ENCODE assay signal across 1 cellular context in the genomic region with DNA sequence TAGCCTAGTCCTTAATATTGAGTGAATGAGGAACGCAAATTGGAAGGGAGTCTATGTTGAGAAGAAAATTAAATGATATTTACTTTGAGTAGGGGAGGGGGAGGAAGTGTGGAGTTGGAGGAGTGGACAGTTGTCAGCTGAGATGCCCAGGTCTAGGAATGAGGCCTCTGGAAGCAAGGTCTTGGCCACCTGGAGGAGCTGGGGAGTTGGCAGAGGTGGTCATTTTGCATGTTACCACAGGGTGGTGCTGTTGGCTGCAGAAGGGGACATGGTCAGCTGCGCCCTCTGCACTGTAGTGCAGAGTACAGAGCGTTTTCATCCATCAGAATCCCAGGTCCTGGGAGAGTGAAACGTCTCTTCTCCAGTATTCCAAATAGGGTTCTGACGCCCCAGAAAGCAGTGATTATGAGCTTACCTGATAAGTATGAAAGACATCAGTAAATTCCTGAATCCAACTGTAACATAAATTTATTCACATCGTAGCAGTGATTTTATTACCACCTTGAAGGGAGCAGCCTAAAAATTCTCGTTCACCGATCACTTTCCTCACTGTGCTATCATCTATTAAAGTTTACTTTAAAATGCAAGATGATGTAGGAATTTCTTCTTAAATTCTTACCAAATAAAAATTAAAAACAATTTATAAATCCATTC.
A peak's percentile ranks its signal among the peaks of the same experiment; 100 is the strongest.
TF ChIP-seq lines count a peak whose summit lies in the region.

No MANE protein-coding gene starts in this region.

TF ChIP-seq in HepG2, 621 proteins besides CTCF, POLR2A, EP300 and RAD21 (continued from another document):
- TF ChIP-seq, protein P1, sequence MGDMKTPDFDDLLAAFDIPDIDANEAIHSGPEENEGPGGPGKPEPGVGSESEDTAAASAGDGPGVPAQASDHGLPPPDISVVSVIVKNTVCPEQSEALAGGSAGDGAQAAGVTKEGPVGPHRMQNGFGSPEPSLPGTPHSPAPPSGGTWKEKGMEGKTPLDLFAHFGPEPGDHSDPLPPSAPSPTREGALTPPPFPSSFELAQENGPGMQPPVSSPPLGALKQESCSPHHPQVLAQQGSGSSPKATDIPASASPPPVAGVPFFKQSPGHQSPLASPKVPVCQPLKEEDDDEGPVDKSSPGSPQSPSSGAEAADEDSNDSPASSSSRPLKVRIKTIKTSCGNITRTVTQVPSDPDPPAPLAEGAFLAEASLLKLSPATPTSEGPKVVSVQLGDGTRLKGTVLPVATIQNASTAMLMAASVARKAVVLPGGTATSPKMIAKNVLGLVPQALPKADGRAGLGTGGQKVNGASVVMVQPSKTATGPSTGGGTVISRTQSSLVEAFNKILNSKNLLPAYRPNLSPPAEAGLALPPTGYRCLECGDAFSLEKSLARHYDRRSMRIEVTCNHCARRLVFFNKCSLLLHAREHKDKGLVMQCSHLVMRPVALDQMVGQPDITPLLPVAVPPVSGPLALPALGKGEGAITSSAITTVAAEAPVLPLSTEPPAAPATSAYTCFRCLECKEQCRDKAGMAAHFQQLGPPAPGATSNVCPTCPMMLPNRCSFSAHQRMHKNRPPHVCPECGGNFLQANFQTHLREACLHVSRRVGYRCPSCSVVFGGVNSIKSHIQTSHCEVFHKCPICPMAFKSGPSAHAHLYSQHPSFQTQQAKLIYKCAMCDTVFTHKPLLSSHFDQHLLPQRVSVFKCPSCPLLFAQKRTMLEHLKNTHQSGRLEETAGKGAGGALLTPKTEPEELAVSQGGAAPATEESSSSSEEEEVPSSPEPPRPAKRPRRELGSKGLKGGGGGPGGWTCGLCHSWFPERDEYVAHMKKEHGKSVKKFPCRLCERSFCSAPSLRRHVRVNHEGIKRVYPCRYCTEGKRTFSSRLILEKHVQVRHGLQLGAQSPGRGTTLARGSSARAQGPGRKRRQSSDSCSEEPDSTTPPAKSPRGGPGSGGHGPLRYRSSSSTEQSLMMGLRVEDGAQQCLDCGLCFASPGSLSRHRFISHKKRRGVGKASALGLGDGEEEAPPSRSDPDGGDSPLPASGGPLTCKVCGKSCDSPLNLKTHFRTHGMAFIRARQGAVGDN (CRISPR knock-in tag; IDR thresholded peaks at IDR 0.05) = peak; percentile 43; the same call in 1 of the 2 replicates
- no peak for TF ChIP-seq ZNF768 (CRISPR knock-in tag; IDR thresholded peaks at IDR 0.05)
- TF ChIP-seq NPAS2 (CRISPR knock-in tag; IDR thresholded peaks at IDR 0.05; ENCODE audit: borderline replicate concordance) = no peak
- TF ChIP-seq PRMT3 (CRISPR knock-in tag; IDR thresholded peaks at IDR 0.05; ENCODE audit: borderline replicate concordance, low read depth) = no peak
- no peak for TF ChIP-seq ZC3H4 (CRISPR knock-in tag; IDR thresholded peaks at IDR 0.05; ENCODE audit: borderline replicate concordance)
- TF ChIP-seq ZMAT3 (CRISPR knock-in tag; conservative IDR thresholded peaks at IDR 0.05) = no peak
- TF ChIP-seq FLYWCH1 (CRISPR knock-in tag; IDR thresholded peaks at IDR 0.05) = no peak
- TF ChIP-seq, protein P2, sequence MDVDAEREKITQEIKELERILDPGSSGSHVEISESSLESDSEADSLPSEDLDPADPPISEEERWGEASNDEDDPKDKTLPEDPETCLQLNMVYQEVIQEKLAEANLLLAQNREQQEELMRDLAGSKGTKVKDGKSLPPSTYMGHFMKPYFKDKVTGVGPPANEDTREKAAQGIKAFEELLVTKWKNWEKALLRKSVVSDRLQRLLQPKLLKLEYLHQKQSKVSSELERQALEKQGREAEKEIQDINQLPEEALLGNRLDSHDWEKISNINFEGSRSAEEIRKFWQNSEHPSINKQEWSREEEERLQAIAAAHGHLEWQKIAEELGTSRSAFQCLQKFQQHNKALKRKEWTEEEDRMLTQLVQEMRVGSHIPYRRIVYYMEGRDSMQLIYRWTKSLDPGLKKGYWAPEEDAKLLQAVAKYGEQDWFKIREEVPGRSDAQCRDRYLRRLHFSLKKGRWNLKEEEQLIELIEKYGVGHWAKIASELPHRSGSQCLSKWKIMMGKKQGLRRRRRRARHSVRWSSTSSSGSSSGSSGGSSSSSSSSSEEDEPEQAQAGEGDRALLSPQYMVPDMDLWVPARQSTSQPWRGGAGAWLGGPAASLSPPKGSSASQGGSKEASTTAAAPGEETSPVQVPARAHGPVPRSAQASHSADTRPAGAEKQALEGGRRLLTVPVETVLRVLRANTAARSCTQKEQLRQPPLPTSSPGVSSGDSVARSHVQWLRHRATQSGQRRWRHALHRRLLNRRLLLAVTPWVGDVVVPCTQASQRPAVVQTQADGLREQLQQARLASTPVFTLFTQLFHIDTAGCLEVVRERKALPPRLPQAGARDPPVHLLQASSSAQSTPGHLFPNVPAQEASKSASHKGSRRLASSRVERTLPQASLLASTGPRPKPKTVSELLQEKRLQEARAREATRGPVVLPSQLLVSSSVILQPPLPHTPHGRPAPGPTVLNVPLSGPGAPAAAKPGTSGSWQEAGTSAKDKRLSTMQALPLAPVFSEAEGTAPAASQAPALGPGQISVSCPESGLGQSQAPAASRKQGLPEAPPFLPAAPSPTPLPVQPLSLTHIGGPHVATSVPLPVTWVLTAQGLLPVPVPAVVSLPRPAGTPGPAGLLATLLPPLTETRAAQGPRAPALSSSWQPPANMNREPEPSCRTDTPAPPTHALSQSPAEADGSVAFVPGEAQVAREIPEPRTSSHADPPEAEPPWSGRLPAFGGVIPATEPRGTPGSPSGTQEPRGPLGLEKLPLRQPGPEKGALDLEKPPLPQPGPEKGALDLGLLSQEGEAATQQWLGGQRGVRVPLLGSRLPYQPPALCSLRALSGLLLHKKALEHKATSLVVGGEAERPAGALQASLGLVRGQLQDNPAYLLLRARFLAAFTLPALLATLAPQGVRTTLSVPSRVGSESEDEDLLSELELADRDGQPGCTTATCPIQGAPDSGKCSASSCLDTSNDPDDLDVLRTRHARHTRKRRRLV (CRISPR knock-in tag; IDR thresholded peaks at IDR 0.05) = no peak
- peak; percentile 74; the same call in 1 of the 2 replicates for TF ChIP-seq KDM2A (CRISPR knock-in tag; IDR thresholded peaks at IDR 0.05; ENCODE audit: borderline replicate concordance, low read depth)
- TF ChIP-seq, protein P3, sequence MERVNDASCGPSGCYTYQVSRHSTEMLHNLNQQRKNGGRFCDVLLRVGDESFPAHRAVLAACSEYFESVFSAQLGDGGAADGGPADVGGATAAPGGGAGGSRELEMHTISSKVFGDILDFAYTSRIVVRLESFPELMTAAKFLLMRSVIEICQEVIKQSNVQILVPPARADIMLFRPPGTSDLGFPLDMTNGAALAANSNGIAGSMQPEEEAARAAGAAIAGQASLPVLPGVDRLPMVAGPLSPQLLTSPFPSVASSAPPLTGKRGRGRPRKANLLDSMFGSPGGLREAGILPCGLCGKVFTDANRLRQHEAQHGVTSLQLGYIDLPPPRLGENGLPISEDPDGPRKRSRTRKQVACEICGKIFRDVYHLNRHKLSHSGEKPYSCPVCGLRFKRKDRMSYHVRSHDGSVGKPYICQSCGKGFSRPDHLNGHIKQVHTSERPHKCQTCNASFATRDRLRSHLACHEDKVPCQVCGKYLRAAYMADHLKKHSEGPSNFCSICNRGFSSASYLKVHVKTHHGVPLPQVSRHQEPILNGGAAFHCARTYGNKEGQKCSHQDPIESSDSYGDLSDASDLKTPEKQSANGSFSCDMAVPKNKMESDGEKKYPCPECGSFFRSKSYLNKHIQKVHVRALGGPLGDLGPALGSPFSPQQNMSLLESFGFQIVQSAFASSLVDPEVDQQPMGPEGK (CRISPR knock-in tag; IDR thresholded peaks at IDR 0.05) = 0 out of 2 replicates have a peak, but pooled peaks have one; percentile 32
- TF ChIP-seq, protein P4, sequence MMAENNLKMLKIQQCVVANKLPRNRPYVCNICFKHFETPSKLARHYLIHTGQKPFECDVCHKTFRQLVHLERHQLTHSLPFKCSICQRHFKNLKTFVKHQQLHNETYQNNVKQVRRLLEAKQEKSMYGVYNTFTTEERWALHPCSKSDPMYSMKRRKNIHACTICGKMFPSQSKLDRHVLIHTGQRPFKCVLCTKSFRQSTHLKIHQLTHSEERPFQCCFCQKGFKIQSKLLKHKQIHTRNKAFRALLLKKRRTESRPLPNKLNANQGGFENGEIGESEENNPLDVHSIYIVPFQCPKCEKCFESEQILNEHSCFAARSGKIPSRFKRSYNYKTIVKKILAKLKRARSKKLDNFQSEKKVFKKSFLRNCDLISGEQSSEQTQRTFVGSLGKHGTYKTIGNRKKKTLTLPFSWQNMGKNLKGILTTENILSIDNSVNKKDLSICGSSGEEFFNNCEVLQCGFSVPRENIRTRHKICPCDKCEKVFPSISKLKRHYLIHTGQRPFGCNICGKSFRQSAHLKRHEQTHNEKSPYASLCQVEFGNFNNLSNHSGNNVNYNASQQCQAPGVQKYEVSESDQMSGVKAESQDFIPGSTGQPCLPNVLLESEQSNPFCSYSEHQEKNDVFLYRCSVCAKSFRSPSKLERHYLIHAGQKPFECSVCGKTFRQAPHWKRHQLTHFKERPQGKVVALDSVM (CRISPR knock-in tag; IDR thresholded peaks at IDR 0.05) = no peak
- peak; percentile 37; the same call in 1 of the 2 replicates for TF ChIP-seq SPEN (CRISPR knock-in tag; IDR thresholded peaks at IDR 0.05; ENCODE audit: low read depth)
- TF ChIP-seq RELA (CRISPR knock-in tag; IDR thresholded peaks at IDR 0.05) = no peak
- TF ChIP-seq, protein P5, sequence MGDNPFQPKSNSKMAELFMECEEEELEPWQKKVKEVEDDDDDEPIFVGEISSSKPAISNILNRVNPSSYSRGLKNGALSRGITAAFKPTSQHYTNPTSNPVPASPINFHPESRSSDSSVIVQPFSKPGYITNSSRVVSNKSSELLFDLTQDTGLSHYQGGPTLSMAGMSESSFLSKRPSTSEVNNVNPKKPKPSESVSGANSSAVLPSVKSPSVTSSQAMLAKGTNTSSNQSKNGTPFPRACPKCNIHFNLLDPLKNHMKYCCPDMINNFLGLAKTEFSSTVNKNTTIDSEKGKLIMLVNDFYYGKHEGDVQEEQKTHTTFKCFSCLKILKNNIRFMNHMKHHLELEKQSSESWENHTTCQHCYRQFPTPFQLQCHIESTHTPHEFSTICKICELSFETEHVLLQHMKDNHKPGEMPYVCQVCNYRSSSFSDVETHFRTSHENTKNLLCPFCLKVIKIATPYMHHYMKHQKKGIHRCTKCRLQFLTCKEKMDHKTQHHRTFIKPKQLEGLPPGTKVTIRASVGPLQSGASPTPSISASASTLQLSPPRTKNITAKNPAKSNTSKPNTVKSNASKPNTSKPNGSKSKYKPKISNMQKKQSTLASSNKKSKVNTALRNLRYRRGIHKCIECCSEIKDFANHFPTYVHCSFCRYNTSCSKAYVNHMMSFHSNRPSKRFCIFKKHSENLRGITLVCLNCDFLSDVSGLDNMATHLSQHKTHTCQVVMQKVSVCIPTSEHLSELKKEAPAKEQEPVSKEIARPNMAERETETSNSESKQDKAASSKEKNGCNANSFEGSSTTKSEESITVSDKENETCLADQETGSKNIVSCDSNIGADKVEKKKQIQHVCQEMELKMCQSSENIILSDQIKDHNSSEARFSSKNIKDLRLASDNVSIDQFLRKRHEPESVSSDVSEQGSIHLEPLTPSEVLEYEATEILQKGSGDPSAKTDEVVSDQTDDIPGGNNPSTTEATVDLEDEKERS (CRISPR knock-in tag; IDR thresholded peaks at IDR 0.05) = 0 out of 2 replicates have a peak, but pooled peaks have one; percentile 51
- TF ChIP-seq ZNF207 (IDR thresholded peaks at IDR 0.05; ENCODE audit: borderline replicate concordance) = no peak
- no peak for TF ChIP-seq NFE2L1 (CRISPR knock-in tag; IDR thresholded peaks at IDR 0.05; ENCODE audit: borderline replicate concordance)
- 0 out of 2 replicates have a peak, but pooled peaks have one; percentile 15 for TF ChIP-seq ELF1 (CRISPR knock-in tag; IDR thresholded peaks at IDR 0.05)
- TF ChIP-seq HNRNPUL1 (IDR thresholded peaks at IDR 0.05; ENCODE audit: low read depth, low read length) = no peak
- no peak for TF ChIP-seq PAX8 (CRISPR knock-in tag; IDR thresholded peaks at IDR 0.05; ENCODE audit: borderline replicate concordance)
- TF ChIP-seq ZNF780A (CRISPR knock-in tag; IDR thresholded peaks at IDR 0.05) = no peak
- TF ChIP-seq ZSCAN12 (CRISPR knock-in tag; IDR thresholded peaks at IDR 0.05) = no peak
- no peak for TF ChIP-seq ZNF160 (CRISPR knock-in tag; IDR thresholded peaks at IDR 0.05)
- no peak for TF ChIP-seq ZNF367 (CRISPR knock-in tag; IDR thresholded peaks at IDR 0.05; ENCODE audit: borderline replicate concordance)
- no peak for TF ChIP-seq ATF7 (IDR thresholded peaks at IDR 0.05)
- TF ChIP-seq ATF7 (CRISPR knock-in tag; IDR thresholded peaks at IDR 0.05) = no peak
- TF ChIP-seq ZSCAN9 (CRISPR knock-in tag; IDR thresholded peaks at IDR 0.05; ENCODE audit: borderline replicate concordance) = no peak
- TF ChIP-seq, protein P6, sequence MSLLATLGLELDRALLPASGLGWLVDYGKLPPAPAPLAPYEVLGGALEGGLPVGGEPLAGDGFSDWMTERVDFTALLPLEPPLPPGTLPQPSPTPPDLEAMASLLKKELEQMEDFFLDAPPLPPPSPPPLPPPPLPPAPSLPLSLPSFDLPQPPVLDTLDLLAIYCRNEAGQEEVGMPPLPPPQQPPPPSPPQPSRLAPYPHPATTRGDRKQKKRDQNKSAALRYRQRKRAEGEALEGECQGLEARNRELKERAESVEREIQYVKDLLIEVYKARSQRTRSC (CRISPR knock-in tag; IDR thresholded peaks at IDR 0.05; ENCODE audit: low read depth) = no peak
- no peak for TF ChIP-seq ATAD3A (CRISPR knock-in tag; IDR thresholded peaks at IDR 0.05)
- TF ChIP-seq ZFP37 (CRISPR knock-in tag; IDR thresholded peaks at IDR 0.05; ENCODE audit: borderline replicate concordance) = 0 out of 2 replicates have a peak, but pooled peaks have one; percentile 39
- TF ChIP-seq ZBTB38 (CRISPR knock-in tag; IDR thresholded peaks at IDR 0.05) = peak; percentile 70; the same call in 1 of the 2 replicates
- no peak for TF ChIP-seq ZNF878 (CRISPR knock-in tag; IDR thresholded peaks at IDR 0.05)
- no peak for TF ChIP-seq ZNF766 (CRISPR knock-in tag; IDR thresholded peaks at IDR 0.05; ENCODE audit: borderline replicate concordance)
- TF ChIP-seq, protein P7, sequence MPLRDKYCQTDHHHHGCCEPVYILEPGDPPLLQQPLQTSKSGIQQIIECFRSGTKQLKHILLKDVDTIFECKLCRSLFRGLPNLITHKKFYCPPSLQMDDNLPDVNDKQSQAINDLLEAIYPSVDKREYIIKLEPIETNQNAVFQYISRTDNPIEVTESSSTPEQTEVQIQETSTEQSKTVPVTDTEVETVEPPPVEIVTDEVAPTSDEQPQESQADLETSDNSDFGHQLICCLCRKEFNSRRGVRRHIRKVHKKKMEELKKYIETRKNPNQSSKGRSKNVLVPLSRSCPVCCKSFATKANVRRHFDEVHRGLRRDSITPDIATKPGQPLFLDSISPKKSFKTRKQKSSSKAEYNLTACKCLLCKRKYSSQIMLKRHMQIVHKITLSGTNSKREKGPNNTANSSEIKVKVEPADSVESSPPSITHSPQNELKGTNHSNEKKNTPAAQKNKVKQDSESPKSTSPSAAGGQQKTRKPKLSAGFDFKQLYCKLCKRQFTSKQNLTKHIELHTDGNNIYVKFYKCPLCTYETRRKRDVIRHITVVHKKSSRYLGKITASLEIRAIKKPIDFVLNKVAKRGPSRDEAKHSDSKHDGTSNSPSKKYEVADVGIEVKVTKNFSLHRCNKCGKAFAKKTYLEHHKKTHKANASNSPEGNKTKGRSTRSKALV (CRISPR knock-in tag; IDR thresholded peaks at IDR 0.05) = no peak
TF ChIP-seq in HepG2: peak in this region for 104.
